ENCODE assay signal across 2 cellular contexts in the genomic region with DNA sequence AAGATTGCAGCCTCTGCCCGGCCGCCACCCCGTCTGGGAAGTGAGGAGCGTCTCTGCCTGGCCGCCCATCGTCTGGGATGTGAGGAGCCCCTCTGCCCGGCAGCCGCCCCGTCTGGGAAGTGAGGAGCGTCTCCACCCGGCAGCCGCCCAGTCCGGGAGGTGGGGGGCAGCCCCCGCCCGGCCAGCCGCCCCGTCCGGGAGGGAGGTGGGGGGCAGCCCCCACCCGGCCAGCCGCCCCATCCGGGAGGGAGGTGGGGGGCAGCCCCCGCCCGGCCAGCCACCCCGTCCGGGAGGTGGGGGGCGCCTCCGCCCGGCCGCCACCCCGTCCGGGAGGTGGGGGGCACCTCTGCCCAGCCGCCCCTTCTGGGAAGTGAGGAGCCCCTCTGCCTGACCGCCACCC. TPM values are rescaled to one million over a fixed set of nuclear protein-coding genes. Genes with fewer than 3 reads are reported as not detected.
DNase-seq lines count a peak whose midpoint lies in the region; TF ChIP-seq lines count a peak whose summit lies in the region.
"Not testable (repeated sequence)": the region's sequence is repeated elsewhere in the genome, so short reads cannot be mapped to it uniquely, and the experiment has no call there.

No MANE protein-coding gene starts in this region.

- H3K36me3 ChIP-seq in trophoblast cell (ENCODE audit: control insufficient read depth in 1 of 2, insufficient read depth in 2 of 2, low read length in 2 of 2), result not testable (repeated sequence)

- not testable (repeated sequence) for H4K12ac ChIP-seq in trophoblast cell (ENCODE audit: low read depth, low read length)

- not testable (repeated sequence) for H3K4me1 Mint-ChIP-seq in glutamatergic neuron (ENCODE audit: low read depth, unreplicated experiment)

- H3K79me2 ChIP-seq in trophoblast cell (ENCODE audit: control insufficient read depth, insufficient read depth, low read length, poor library complexity), result not testable (repeated sequence)

- not testable (repeated sequence) for H3K4me1 ChIP-seq in trophoblast cell (ENCODE audit: control insufficient read depth in 1 of 2, insufficient read depth in 2 of 2, low read length in 2 of 2)

- DNase-seq in glutamatergic neuron, result peak; percentile 19
- not testable (repeated sequence) for DNase-seq in trophoblast cell

- peaks cover 10% of the 10 kb centered on the region for H3K27me3 Mint-ChIP-seq in glutamatergic neuron (ENCODE audit: unreplicated experiment)

- not testable (repeated sequence) for H3K14ac ChIP-seq in trophoblast cell (ENCODE audit: low read length)

- H3K4ac ChIP-seq in trophoblast cell (ENCODE audit: low read depth, low read length), result peak overlapping the region; percentile 75

- not testable (repeated sequence) for H3K9ac ChIP-seq in trophoblast cell (ENCODE audit: low read length)

- WGBS in trophoblast cell (ENCODE audit: extremely low coverage, insufficient coverage, insufficient read length), result no CpG with 5 or more reads among the region's 33 CpGs

- H2AK5ac ChIP-seq in trophoblast cell (ENCODE audit: low read length), result not testable (repeated sequence)

- H3K27ac Mint-ChIP-seq in glutamatergic neuron (ENCODE audit: unreplicated experiment), result peak overlapping the region; percentile 68

- H4K91ac ChIP-seq in trophoblast cell (ENCODE audit: low read depth, low read length), result not testable (repeated sequence)

- not testable (repeated sequence) for H3K18ac ChIP-seq in trophoblast cell (ENCODE audit: low read length)

- peaks cover 19% of the 10 kb centered on the region for H3K36me3 Mint-ChIP-seq in glutamatergic neuron (ENCODE audit: unreplicated experiment)

- H2BK5ac ChIP-seq in trophoblast cell (ENCODE audit: low read depth, low read length, poor library complexity), result not testable (repeated sequence)

- not testable (repeated sequence) for H2AFZ ChIP-seq in trophoblast cell (ENCODE audit: insufficient read depth, low read length, poor library complexity)

- H2BK120ac ChIP-seq in trophoblast cell (ENCODE audit: insufficient read depth, low read length, poor library complexity), result not testable (repeated sequence)

- not testable (repeated sequence) for H3K4me3 Mint-ChIP-seq in glutamatergic neuron (ENCODE audit: unreplicated experiment)

- H3K4me3 ChIP-seq in trophoblast cell (ENCODE audit: low read depth, low read length), result not testable (repeated sequence)

- TF ChIP-seq CTCF in glutamatergic neuron (IDR thresholded peaks at IDR 0.05; ENCODE audit: partially characterized antibody, unreplicated experiment), result not testable (repeated sequence)

- not testable (repeated sequence) for H3K27me3 ChIP-seq in trophoblast cell (ENCODE audit: insufficient read depth, low read length)

- H3K79me1 ChIP-seq in trophoblast cell (ENCODE audit: low read length), result not testable (repeated sequence)

- not testable (repeated sequence) for H3K23ac ChIP-seq in trophoblast cell (ENCODE audit: low read length)

- H3K4me2 ChIP-seq in trophoblast cell (ENCODE audit: low read length), result not testable (repeated sequence)

- not testable (repeated sequence) for H3K9me3 Mint-ChIP-seq in glutamatergic neuron (ENCODE audit: unreplicated experiment)

- not testable (repeated sequence) for H3K9me3 ChIP-seq in trophoblast cell (ENCODE audit: insufficient read depth, low read depth, low read length)

- H4K8ac ChIP-seq in trophoblast cell (ENCODE audit: low read depth, low read length), result not testable (repeated sequence)

- not testable (repeated sequence) for H3K27ac ChIP-seq in trophoblast cell (ENCODE audit: low read depth, low read length)

- not testable (repeated sequence) for H2BK12ac ChIP-seq in trophoblast cell (ENCODE audit: low read length)

RNA-seq across cellular contexts. Expression of a gene that starts 45.4 kb away (rescaled TPM):
- 319 TPM for total RNA-seq in glutamatergic neuron (ENCODE audit: unreplicated experiment)
- polyA plus RNA-seq in trophoblast cell (2013), result 144 and 149 TPM in 2 replicates
